16 cellular contexts compared by ENCODE assay signal in the genomic region with DNA sequence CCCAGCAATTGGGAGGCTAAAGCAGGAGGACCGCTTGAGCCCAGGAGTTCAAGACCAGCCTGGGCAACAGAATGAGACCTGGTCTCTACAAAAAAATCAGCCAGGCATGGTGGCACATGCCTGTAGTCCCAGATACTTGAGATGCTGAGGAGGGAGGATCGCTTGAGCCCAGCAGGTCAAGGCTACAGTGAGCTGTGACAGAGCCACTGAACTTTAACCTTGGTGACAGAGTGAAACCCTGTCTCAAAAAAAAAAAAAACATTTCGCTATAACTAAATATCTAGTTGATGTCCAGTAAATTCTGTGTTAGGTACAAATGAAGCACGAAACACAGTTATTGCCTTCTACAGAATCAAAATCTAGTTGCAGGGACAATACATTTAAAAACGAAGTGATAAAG.
DNase-seq lines count a peak whose midpoint lies in the region; ATAC-seq lines count a peak whose summit lies in the region.
"Had no signal": no experiment of that assay in that cellular context is flagged by ENCODE, and none has a peak within 500 bp of the region (broad histone marks: within the 10 kb centered on the region; RNA-seq: fewer than 3 reads in every experiment).

No MANE protein-coding gene starts in this region.

- H3K4me3 ChIP-seq in mesendoderm (ENCODE audit: low read length), result no peak overlapping the region
- H3K4me3 ChIP-seq: BLaER1 treated with 17β-estradiol and CSF1 and Interleukin-3, amounts not matched to agents 10 nM and 100 nM; GM23248 had no signal

- no peak overlapping the region for H3K18ac ChIP-seq in mesendoderm (ENCODE audit: low read length)

- H3K4me1 ChIP-seq in mesendoderm (ENCODE audit: control insufficient read depth, low read depth, low read length), result no peaks in the 10 kb centered on the region

- H2AK5ac ChIP-seq in mesendoderm (ENCODE audit: low read length), result no peak overlapping the region

- H3K23ac ChIP-seq in mesendoderm (ENCODE audit: low read length), result no peak overlapping the region

- no peak overlapping the region for H2BK5ac ChIP-seq in mesendoderm (ENCODE audit: low read length)

- no peaks in the 10 kb centered on the region for H3K79me2 ChIP-seq in mesendoderm (ENCODE audit: control insufficient read depth, insufficient read depth, low read length)

- no CpG with 5 or more reads among the region's 5 CpGs for WGBS in mesendoderm (ENCODE audit: extremely low coverage, insufficient coverage, low lambda C conversion rate)

- no peak overlapping the region for H3K4me2 ChIP-seq in mesendoderm (ENCODE audit: low read length)
- H3K4me2 ChIP-seq: BLaER1 treated with 17β-estradiol and CSF1 and Interleukin-3, amounts not matched to agents 10 nM and 100 nM had no signal

- H2BK120ac ChIP-seq in mesendoderm (ENCODE audit: low read depth, low read length), result no peak overlapping the region

- no peaks in the 10 kb centered on the region for H3K36me3 ChIP-seq in mesendoderm (ENCODE audit: control insufficient read depth, insufficient read depth, low read length)

- H3K4ac ChIP-seq in mesendoderm (ENCODE audit: low read depth, low read length), result no peak overlapping the region

- H3K27me3 ChIP-seq in mesendoderm (ENCODE audit: insufficient read depth, low read length, poor library complexity), result no peaks in the 10 kb centered on the region
- H3K27me3 ChIP-seq: BLaER1 treated with 17β-estradiol and CSF1 and Interleukin-3, amounts not matched to agents 10 nM and 100 nM had no signal

- no peak for ATAC-seq in stimulated activated naive CD8-positive, alpha-beta T cell treated with anti-CD3 and anti-CD28 coated beads, Interleukin-15, amount 100 ng/mL, for 72 hours
- no peak for ATAC-seq in stimulated activated naive CD8-positive, alpha-beta T cell treated with anti-CD3 and anti-CD28 coated beads, Interleukin-15, Interleukin-2, amounts not matched to agents 100 U/mL and 50 U/mL, for 24 hours
- ATAC-seq: PC-3 had no signal

- no peak overlapping the region for H3K56ac ChIP-seq in mesendoderm (ENCODE audit: low read length)

- H3K27me3 Mint-ChIP-seq in stimulated activated naive CD8-positive, alpha-beta T cell treated with anti-CD3 and anti-CD28 coated beads, Interleukin-15, amount 100 ng/mL, for 72 hours, result no peaks in the 10 kb centered on the region

- no peak overlapping the region for H3K4me3 Mint-ChIP-seq in stimulated activated naive CD8-positive, alpha-beta T cell treated with anti-CD3 and anti-CD28 coated beads, Interleukin-15, amount 100 ng/mL, for 72 hours

- H3K27ac ChIP-seq in epithelial cell of prostate (peak overlapping the region; percentile 80), mesendoderm (ENCODE audit: low read depth, low read length) (no peak overlapping the region)
- H3K27ac ChIP-seq: BLaER1 treated with 17β-estradiol and CSF1 and Interleukin-3, amounts not matched to agents 10 nM and 100 nM had no signal

- peak overlapping the region; percentile 13 for H4K8ac ChIP-seq in mesendoderm (ENCODE audit: low read depth, low read length)

- H3K9me3 Mint-ChIP-seq in stimulated activated naive CD8-positive, alpha-beta T cell treated with anti-CD3 and anti-CD28 coated beads, Interleukin-15, amount 100 ng/mL, for 72 hours, result no peaks in the 10 kb centered on the region

- H4K5ac ChIP-seq in mesendoderm (ENCODE audit: low read length), result no peak overlapping the region

- H2BK15ac ChIP-seq in mesendoderm (replicated peaks; ENCODE audit: low read depth), result no peak overlapping the region

- no peaks in the 10 kb centered on the region for H3K79me1 ChIP-seq in mesendoderm (ENCODE audit: low read length)

- no peak for DNase-seq in stimulated activated naive CD8-positive, alpha-beta T cell treated with anti-CD3 and anti-CD28 coated beads, Interleukin-15, amount 100 ng/mL, for 72 hours
- DNase-seq in stimulated activated naive CD8-positive, alpha-beta T cell treated with anti-CD3 and anti-CD28 coated beads, Interleukin-15, Interleukin-2, amounts not matched to agents 100 U/mL and 50 U/mL, for 24 hours, result no peak
- DNase-seq in epithelial cell of prostate (ENCODE audit: low read depth, low spot score), result no peak
- DNase-seq in mesendoderm, result no peak
- no peak for DNase-seq in UCSD-AML1 (lab: John Stamatoyannopoulos, UW; ENCODE audit: unreplicated experiment)
- DNase-seq in cerebellum (ENCODE audit: low spot score), result no peak
- no peak for DNase-seq in superior temporal gyrus (ENCODE audit: extremely low spot score)
- DNase-seq: GF-D8, GM23248, KBM-7, NCI-H1436 treated with DMSO at 0.1 percent for 48 hours, NCI-H2081, NCI-H510A, NCI-H82, PC-3 had no signal

- H3K4me1 Mint-ChIP-seq in stimulated activated naive CD8-positive, alpha-beta T cell treated with anti-CD3 and anti-CD28 coated beads, Interleukin-15, amount 100 ng/mL, for 72 hours, result no peaks in the 10 kb centered on the region

- H3K27ac Mint-ChIP-seq in stimulated activated naive CD8-positive, alpha-beta T cell treated with anti-CD3 and anti-CD28 coated beads, Interleukin-15, amount 100 ng/mL, for 72 hours, result peak overlapping the region; percentile 7 to 44

- H3K9ac ChIP-seq in mesendoderm (ENCODE audit: low read length), result no peak overlapping the region
- H3K9ac ChIP-seq: BLaER1 treated with 17β-estradiol and CSF1 and Interleukin-3, amounts not matched to agents 10 nM and 100 nM; GM23248 had no signal
